Comparison of ENCODE assay signal across 23 cellular contexts in genomic region chr10:58209669-58210068, GRCh38. TPM values are rescaled to one million over a fixed set of nuclear protein-coding genes. Genes with fewer than 3 reads are reported as not detected.
DNase-seq lines count a peak whose midpoint lies in the region; ATAC-seq and TF ChIP-seq lines count a peak whose summit lies in the region.
"Had no signal": no experiment of that assay in that cellular context is flagged by ENCODE, and none has a peak within 500 bp of the region (broad histone marks: within the 10 kb centered on the region; RNA-seq: fewer than 3 reads in every experiment).

No MANE protein-coding gene starts in this region.

- H2AK5ac ChIP-seq in trophoblast cell (ENCODE audit: low read length), result no peak overlapping the region

- H4K91ac ChIP-seq in trophoblast cell (ENCODE audit: low read depth, low read length), result no peak overlapping the region

- no peak overlapping the region for H3K4ac ChIP-seq in trophoblast cell (ENCODE audit: low read depth, low read length)

- peak; percentile 1 for DNase-seq in NCI-H345 (lab: John Stamatoyannopoulos, UW)
- DNase-seq in NCI-H345 treated with DMSO at 0.1 percent for 48 hours (lab: John Stamatoyannopoulos, UW; ENCODE audit: unreplicated experiment), result no peak
- DNase-seq in RPMI7951 (ENCODE audit: low read depth), result peak; percentile 2
- peak; percentile 10 for DNase-seq in fibroblast of pulmonary artery (ENCODE audit: low read depth)
- DNase-seq in retinal pigment epithelial cell (ENCODE audit: low read depth), result peak; percentile 38
- DNase-seq in trophoblast cell, result no peak
- no peak for DNase-seq in activated naive CD4-positive, alpha-beta T cell treated with anti-CD3 and anti-CD28 coated beads, Interleukin-2, amount 50 U/mL, for 72 hours (ENCODE audit: low spot score in 2 of 2)
- no peak for DNase-seq in activated effector memory CD4-positive, alpha-beta T cell treated with anti-CD3 and anti-CD28 coated beads, Interleukin-2, amount 50 U/mL, for 16 hours
- DNase-seq: activated CD4-positive, CD25-positive, alpha-beta regulatory T cell; activated CD8-positive, alpha-beta T cell treated with anti-CD3 and anti-CD28 coated beads for 36 hours; activated naive CD4-positive, alpha-beta T cell treated with anti-CD3 and anti-CD28 coated beads, Interleukin-2, amount 50 U/mL, for 16 hours; activated T-cell treated with anti-CD3 and anti-CD28 coated beads, Interleukin-2, amount 50 U/mL, for 1 hour; CD4-positive, alpha-beta T cell; DMS53; MV-4-11; NCI-H2107; small intestine; stimulated activated CD4-positive, alpha-beta T cell treated with anti-CD3 and anti-CD28 coated beads, Interleukin-2, amount 100 ng/mL, for 48 hours; stomach had no signal

- H3K36me3 ChIP-seq in trophoblast cell (ENCODE audit: control insufficient read depth in 1 of 2, insufficient read depth in 2 of 2, low read length in 2 of 2), result peaks cover 3 to 4% of the 10 kb centered on the region in 2 experiments

- H3K14ac ChIP-seq in trophoblast cell (ENCODE audit: low read length), result no peak overlapping the region

- H3K9ac ChIP-seq in trophoblast cell (ENCODE audit: low read length), result no peak overlapping the region

- peaks cover 20 to 47% of the 10 kb centered on the region in 2 donors for H3K36me3 Mint-ChIP-seq in activated naive CD4-positive, alpha-beta T cell treated with anti-CD3 and anti-CD28 coated beads, Interleukin-2, amount 50 U/mL, for 72 hours

- TF ChIP-seq CTCF in fibroblast of pulmonary artery (IDR thresholded peaks at IDR 0.05; ENCODE audit: low read length, missing control alignments) (no peak), retinal pigment epithelial cell (conservative IDR thresholded peaks at IDR 0.05; ENCODE audit: low read depth, low read length) (no peak)

- no peak for ATAC-seq in activated naive CD4-positive, alpha-beta T cell treated with anti-CD3 and anti-CD28 coated beads, Interleukin-2, amount 50 U/mL, for 72 hours
- ATAC-seq: A549; activated CD8-positive, alpha-beta T cell treated with anti-CD3 and anti-CD28 coated beads for 36 hours; Panc1; SK-N-SH treated with all-trans-retinoic acid at 6 μM for 48 hours had no signal

- no peak overlapping the region for H2BK120ac ChIP-seq in trophoblast cell (ENCODE audit: insufficient read depth, low read length, poor library complexity)

- H2BK5ac ChIP-seq in trophoblast cell (ENCODE audit: low read depth, low read length, poor library complexity), result no peak overlapping the region

- no peak overlapping the region for H3K27ac ChIP-seq in trophoblast cell (ENCODE audit: low read depth, low read length)
- H3K27ac ChIP-seq: A549, stomach had no signal

- no peak overlapping the region for H3K27ac Mint-ChIP-seq in activated naive CD4-positive, alpha-beta T cell treated with anti-CD3 and anti-CD28 coated beads, Interleukin-2, amount 50 U/mL, for 72 hours
- H3K27ac Mint-ChIP-seq: activated CD8-positive, alpha-beta T cell treated with anti-CD3 and anti-CD28 coated beads for 36 hours; brain; CD4-positive, alpha-beta T cell had no signal

- no peak overlapping the region for H4K8ac ChIP-seq in trophoblast cell (ENCODE audit: low read depth, low read length)

- H3K23ac ChIP-seq in trophoblast cell (ENCODE audit: low read length), result no peak overlapping the region

- H3K9me3 Mint-ChIP-seq in activated naive CD4-positive, alpha-beta T cell treated with anti-CD3 and anti-CD28 coated beads, Interleukin-2, amount 50 U/mL, for 72 hours, result peaks cover 4 to 6% of the 10 kb centered on the region in 2 donors
- H3K9me3 Mint-ChIP-seq: activated CD8-positive, alpha-beta T cell treated with anti-CD3 and anti-CD28 coated beads for 36 hours; CD4-positive, alpha-beta T cell had no signal

- H3K79me1 ChIP-seq in trophoblast cell (ENCODE audit: low read length), result no peaks in the 10 kb centered on the region

- H3K18ac ChIP-seq in trophoblast cell (ENCODE audit: low read length), result no peak overlapping the region

- H3K4me3 ChIP-seq in fibroblast of pulmonary artery (replicated peaks; ENCODE audit: low read depth, low read length) (no peak overlapping the region), retinal pigment epithelial cell (ENCODE audit: low read length) (no peak overlapping the region), trophoblast cell (ENCODE audit: low read depth, low read length) (no peak overlapping the region)
- H3K4me3 ChIP-seq: A549, stomach had no signal

- H3K27me3 ChIP-seq in trophoblast cell (ENCODE audit: insufficient read depth, low read length), result no peaks in the 10 kb centered on the region
- H3K27me3 ChIP-seq: stomach had no signal

- WGBS in trophoblast cell (ENCODE audit: extremely low coverage, insufficient coverage, insufficient read length), result no CpG with 5 or more reads among the region's 3 CpGs

- H2AFZ ChIP-seq in trophoblast cell (ENCODE audit: insufficient read depth, low read length, poor library complexity), result no peak overlapping the region

- no peaks in the 10 kb centered on the region for H3K79me2 ChIP-seq in trophoblast cell (ENCODE audit: control insufficient read depth, insufficient read depth, low read length, poor library complexity)

- H4K12ac ChIP-seq in trophoblast cell (ENCODE audit: low read depth, low read length), result no peak overlapping the region

- no peak overlapping the region for H3K4me2 ChIP-seq in trophoblast cell (ENCODE audit: low read length)
- H3K4me2 ChIP-seq: A549 had no signal

- no peaks in the 10 kb centered on the region for H3K9me3 ChIP-seq in trophoblast cell (ENCODE audit: insufficient read depth, low read depth, low read length)
- H3K9me3 ChIP-seq: A549, stomach had no signal

- no peaks in the 10 kb centered on the region for H3K4me1 ChIP-seq in trophoblast cell (ENCODE audit: control insufficient read depth in 1 of 2, insufficient read depth in 2 of 2, low read length in 2 of 2)
- H3K4me1 ChIP-seq: A549, stomach had no signal

- no peak overlapping the region for H2BK12ac ChIP-seq in trophoblast cell (ENCODE audit: low read length)

RNA-seq across cellular contexts. Expression of gene IPMK, which starts 58.0 kb away (rescaled TPM):
- total RNA-seq in RPMI7951 (2014; rRNA removed; shearing (Covaris generic)), result 10.7 and 12.9 TPM in 2 replicates
- polyA plus RNA-seq in trophoblast cell (2013), result 4.9 and 5.0 TPM in 2 replicates
- total RNA-seq in activated naive CD4-positive, alpha-beta T cell treated with anti-CD3 and anti-CD28 coated beads, Interleukin-2, amount 50 U/mL, for 72 hours, result 10 to 100 TPM in 1 of 2 donors, 1 to 10 TPM in 1; 5.7 to 10.1 TPM

RNA-seq across cellular contexts. Expression of gene CISD1, which starts 59.3 kb away (rescaled TPM):
- total RNA-seq in RPMI7951 (2014; rRNA removed; shearing (Covaris generic)), result 52.0 and 54.5 TPM in 2 replicates
- polyA plus RNA-seq in trophoblast cell (2013), result 25.8 and 28.0 TPM in 2 replicates
- 10 to 100 TPM; 38.1 to 63.2 TPM for total RNA-seq in activated naive CD4-positive, alpha-beta T cell treated with anti-CD3 and anti-CD28 coated beads, Interleukin-2, amount 50 U/mL, for 72 hours

Comparison
In these comparisons a context has a peak if more than half of its experiments do, and no peak if none do; other contexts are left out.
1. DNase-seq: peak in NCI-H345 (single experiment), RPMI7951 (single experiment), fibroblast of pulmonary artery (single experiment) and retinal pigment epithelial cell (single experiment); none in NCI-H345 treated with DMSO at 0.1 percent for 48 hours (single experiment), trophoblast cell (0 of 2), activated naive CD4-positive, alpha-beta T cell treated with anti-CD3 and anti-CD28 coated beads, Interleukin-2, amount 50 U/mL, for 72 hours (0 of 2) and activated effector memory CD4-positive, alpha-beta T cell treated with anti-CD3 and anti-CD28 coated beads, Interleukin-2, amount 50 U/mL, for 16 hours (single experiment).